Comparison of ENCODE assay signal across 9 cellular contexts in the genomic region with DNA sequence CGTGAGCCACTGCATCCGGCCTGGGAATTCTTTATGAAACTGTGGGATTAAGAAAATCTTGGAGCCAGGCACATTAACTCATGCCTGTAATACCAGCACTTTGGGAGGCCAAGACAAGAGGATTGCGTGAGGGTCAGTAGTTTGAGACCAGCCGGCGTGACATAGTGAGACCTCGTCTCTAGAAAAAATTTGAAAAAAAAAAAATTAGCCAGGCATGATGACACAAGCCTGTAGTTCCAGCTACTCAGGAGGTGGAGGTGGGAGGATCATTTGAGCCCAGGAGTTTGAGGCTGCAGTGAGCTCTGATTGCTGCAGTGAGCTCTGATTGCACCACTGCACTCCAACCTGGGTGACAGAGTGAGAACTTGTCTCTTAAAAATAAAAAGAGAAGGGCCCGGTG.
"Had no signal": no experiment of that assay in that cellular context is flagged by ENCODE, and none has a peak within 500 bp of the region (broad histone marks: within the 10 kb centered on the region; RNA-seq: fewer than 3 reads in every experiment).

No MANE protein-coding gene starts in this region.

- H3K27ac ChIP-seq: GM23248 had no signal

- H3K27ac Mint-ChIP-seq: GM23338, HFFc6 had no signal

- DNase-seq: GM23248, GOT3, H7, H9, HCEC 1CT, HFFc6 had no signal

- H3K4me3 ChIP-seq: GM23248, GM23338, HAP-1 had no signal

- ATAC-seq: GM23338, HCT116 had no signal

- H3K4me2 ChIP-seq: GM23338 had no signal

- H3K9me3 Mint-ChIP-seq: GM23338, H9, HFFc6 had no signal

- H3K4me3 Mint-ChIP-seq: GM23338, H9, HFFc6 had no signal

- H3K9ac ChIP-seq: GM23248 had no signal

- H3K4me1 ChIP-seq: HAP-1 had no signal

- H3K36me3 ChIP-seq: HAP-1 had no signal

- H2AFZ ChIP-seq: GM23248, GM23338 had no signal

- H3K4me1 Mint-ChIP-seq: GM23338, H9 had no signal

- H3K9me3 ChIP-seq: HAP-1 had no signal
